Comparison of ENCODE assay signal across 1 cellular context in the genomic region with DNA sequence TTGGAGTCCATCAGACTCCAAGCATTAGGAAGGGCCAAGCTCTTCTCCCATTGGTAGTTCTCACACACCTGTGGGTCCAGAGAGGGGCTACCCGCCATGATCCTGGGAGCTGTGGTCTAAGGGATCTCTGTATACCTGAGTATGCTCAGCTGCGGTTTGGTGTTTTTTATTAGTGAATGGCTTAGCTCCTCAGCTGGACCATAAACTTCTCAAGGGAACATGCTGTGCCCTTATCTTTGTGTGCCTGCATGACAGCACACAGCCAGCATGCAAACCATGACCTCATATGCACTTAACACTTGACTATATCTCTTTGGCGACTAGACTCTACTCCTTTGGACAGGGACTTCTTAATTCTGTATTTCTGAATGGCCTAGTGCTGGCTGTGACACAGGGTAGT.
TF ChIP-seq lines count a peak whose summit lies in the region.

No MANE protein-coding gene starts in this region.

TF ChIP-seq in HepG2, 621 proteins besides CTCF, POLR2A, EP300 and RAD21 (continued from another document):
- TF ChIP-seq ZNF710 (CRISPR knock-in tag; IDR thresholded peaks at IDR 0.05; ENCODE audit: borderline replicate concordance), result no peak
- no peak for TF ChIP-seq NFIC (IDR thresholded peaks at IDR 0.05; ENCODE audit: low read length)
- TF ChIP-seq SNAPC2 (CRISPR knock-in tag; IDR thresholded peaks at IDR 0.05), result no peak
- TF ChIP-seq ZNF143 (CRISPR knock-in tag; IDR thresholded peaks at IDR 0.05), result no peak
- no peak for TF ChIP-seq HMGA1 (CRISPR knock-in tag; conservative IDR thresholded peaks at IDR 0.05)
